Comparison of ENCODE assay signal across 8 cellular contexts in the genomic region with DNA sequence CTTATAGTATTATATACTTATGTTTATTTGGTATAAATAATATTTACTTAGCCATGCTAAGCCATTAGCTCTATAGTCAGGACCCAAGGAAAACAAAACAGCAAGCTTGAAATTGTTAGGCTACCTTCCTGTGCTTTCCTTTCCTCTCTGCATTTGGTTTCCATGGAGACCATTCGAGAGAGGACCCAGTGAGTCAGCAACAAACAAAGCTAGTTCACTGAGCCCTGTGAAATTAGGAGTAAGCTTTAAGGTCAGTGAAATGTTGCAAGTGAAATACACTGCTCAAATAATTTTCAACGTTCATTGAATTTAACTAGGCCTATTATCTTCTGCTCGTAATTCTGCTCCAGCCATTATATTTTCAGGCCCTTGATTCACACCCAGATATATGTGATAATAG. TPM values are rescaled to one million over a fixed set of nuclear protein-coding genes. Genes with fewer than 3 reads are reported as not detected.
A peak's percentile ranks its signal among the peaks of the same experiment; 100 is the strongest.
DNase-seq lines count a peak whose midpoint lies in the region; ATAC-seq and TF ChIP-seq lines count a peak whose summit lies in the region.

No MANE protein-coding gene starts in this region.

- no peak for TF ChIP-seq CTCF in fibroblast of villous mesenchyme (IDR thresholded peaks at IDR 0.05; ENCODE audit: insufficient read depth, low read depth, low read length)

- no peak for ATAC-seq in HG02678 (IDR thresholded peaks at IDR 0.05; ENCODE audit: unreplicated experiment)

- DNase-seq in NCI-H82 (lab: John Stamatoyannopoulos, UW) (peak; percentile 42), NCI-H82 treated with DMSO at 0.1 percent for 48 hours (lab: John Stamatoyannopoulos, UW; ENCODE audit: unreplicated experiment) (no peak), NCI-H774 (lab: John Stamatoyannopoulos, UW) (peak; percentile 97), fibroblast of villous mesenchyme (ENCODE audit: low read depth) (peak; percentile 46), smooth muscle cell of the brain vasculature (ENCODE audit: low read depth, low spot score) (peak; percentile 33), UCSD-AML1 (lab: John Stamatoyannopoulos, UW; ENCODE audit: unreplicated experiment) (no peak)
- DNase-seq in activated CD8-positive, alpha-beta memory T cell treated with anti-CD3 and anti-CD28 coated beads, Interleukin-2, amount 50 U/mL, for 48 hours, result no peak

- H3K4me3 ChIP-seq in fibroblast of villous mesenchyme (ENCODE audit: low read depth, low read length), result no peak overlapping the region

RNA-seq across cellular contexts. Expression of gene OR10D3, which starts 9.1 kb away (rescaled TPM):
- not detected in 2 replicates for total RNA-seq in fibroblast of villous mesenchyme

RNA-seq across cellular contexts. Expression of gene VWA5A, which starts 58.8 kb away (rescaled TPM):
- 6.5 and 12.2 TPM in 2 replicates for total RNA-seq in fibroblast of villous mesenchyme

Comparison
In these comparisons a context has a peak if more than half of its experiments do, and no peak if none do; other contexts are left out.
1. DNase-seq: peak in NCI-H82 (single experiment), NCI-H774 (single experiment), fibroblast of villous mesenchyme (single experiment) and smooth muscle cell of the brain vasculature (single experiment); none in NCI-H82 treated with DMSO at 0.1 percent for 48 hours (single experiment), UCSD-AML1 (single experiment) and activated CD8-positive, alpha-beta memory T cell treated with anti-CD3 and anti-CD28 coated beads, Interleukin-2, amount 50 U/mL, for 48 hours (single experiment).